ENCODE assay signal across 12 cellular contexts in genomic region chr6:158894192-158894591, GRCh38.
DNase-seq lines count a peak whose midpoint lies in the region; ATAC-seq and TF ChIP-seq lines count a peak whose summit lies in the region.
"Had no signal": no experiment of that assay in that cellular context is flagged by ENCODE, and none has a peak within 500 bp of the region (broad histone marks: within the 10 kb centered on the region; RNA-seq: fewer than 3 reads in every experiment).

No MANE protein-coding gene starts in this region.

- H3K27ac Mint-ChIP-seq in neural progenitor cell = no peak overlapping the region
- H3K27ac Mint-ChIP-seq: activated T-helper 1 cell treated with anti-CD3 and anti-CD28 coated beads, Interleukin-12 subunit alpha, Interleukin-12 subunit beta, Interleukin-2, Interleukin-4 antibody, amounts not matched to agents 30 ng/mL and 10 ng/mL and 1 ng/mL, durations not matched to agents 14 hours and 24 hours and 36 hours; T-helper 2 cell treated with Interferon-gamma antibody and Interleukin-4, amounts not matched to agents 5 μg/mL and 100 μg/mL, for 36 hours had no signal

- no peak overlapping the region for H3K4me3 Mint-ChIP-seq in neural progenitor cell
- H3K4me3 Mint-ChIP-seq: activated T-helper 1 cell treated with anti-CD3 and anti-CD28 coated beads, Interleukin-12 subunit alpha, Interleukin-12 subunit beta, Interleukin-2, Interleukin-4 antibody, amounts not matched to agents 30 ng/mL and 10 ng/mL and 1 ng/mL, durations not matched to agents 14 hours and 24 hours and 36 hours; T-helper 2 cell treated with Interferon-gamma antibody and Interleukin-4, amounts not matched to agents 5 μg/mL and 100 μg/mL, for 36 hours had no signal

- CTCF ChIA-PET in PC-3 (lab: Charles Lee) = no interaction called here

- POLR2A ChIA-PET in PC-3 (lab: Charles Lee; ENCODE audit: unreplicated experiment) = no interaction called here

- H3K4me1 Mint-ChIP-seq in neural progenitor cell = peaks cover 11% of the 10 kb centered on the region

- H3K9ac ChIP-seq in PC-3 (ENCODE audit: low read length) (no peak overlapping the region), neural progenitor cell (no peak overlapping the region)

- DNase-seq in ELR (ENCODE audit: low read depth) (peak; percentile 89), PC-3 (peak; percentile 84), epithelial cell of proximal tubule (ENCODE audit: low read depth) (peak; percentile 75), neural progenitor cell (ENCODE audit: low spot score) (peak; percentile 59), DMS53 (lab: John Stamatoyannopoulos, UW) (no peak), Ammon's horn (ENCODE audit: low spot score) (no peak), COR-L47 (lab: John Stamatoyannopoulos, UW) (no peak)
- DNase-seq: DND-41, NCI-H446 treated with DMSO at 0.1 percent for 48 hours had no signal

- H3K27ac ChIP-seq in PC-3 (ENCODE audit: low read length) = peak overlapping the region; percentile 18; the same call in 1 of the 2 replicates
- no peak overlapping the region for H3K27ac ChIP-seq in neural progenitor cell

- no peaks in the 10 kb centered on the region for H3F3A ChIP-seq in PC-3 (ENCODE audit: low read length, unreplicated experiment)
- peaks cover 5% of the 10 kb centered on the region for H3F3A ChIP-seq in neural progenitor cell (ENCODE audit: low read depth)

- peaks cover 7% of the 10 kb centered on the region for H3K27me3 Mint-ChIP-seq in neural progenitor cell (ENCODE audit: insufficient read depth, low read depth)

- ATAC-seq in PC-3 (peak; percentile 99), HG03039 (IDR thresholded peaks at IDR 0.05; ENCODE audit: unreplicated experiment) (no peak)

- H2AFZ ChIP-seq in PC-3 (ENCODE audit: low read length) (no peak overlapping the region), neural progenitor cell (replicated peaks) (no peak overlapping the region)

- H3K4me1 ChIP-seq in PC-3 (ENCODE audit: insufficient read depth, low read length) = peaks cover 7% of the 10 kb centered on the region
- H3K4me1 ChIP-seq in neural progenitor cell = peaks cover 6% of the 10 kb centered on the region

- no peak for TF ChIP-seq CTCF in PC-3 (conservative IDR thresholded peaks at IDR 0.05; ENCODE audit: low read depth, low read length)
- no peak for TF ChIP-seq CTCF in epithelial cell of proximal tubule (conservative IDR thresholded peaks at IDR 0.05; ENCODE audit: low read depth, low read length)
- TF ChIP-seq CTCF in neural progenitor cell (IDR thresholded peaks at IDR 0.05) = no peak

- H3K79me2 ChIP-seq in PC-3 (ENCODE audit: low read length) = no peaks in the 10 kb centered on the region
- H3K79me2 ChIP-seq in neural progenitor cell (ENCODE audit: low read depth) = no peaks in the 10 kb centered on the region

- H3K9me2 ChIP-seq in PC-3 (replicated peaks; ENCODE audit: low read length) = no peaks in the 10 kb centered on the region

- H3K4me3 ChIP-seq in PC-3 (ENCODE audit: low read length) (no peak overlapping the region), epithelial cell of proximal tubule (ENCODE audit: low read depth, low read length) (no peak overlapping the region), neural progenitor cell (no peak overlapping the region)

- H3K27me3 ChIP-seq in PC-3 (ENCODE audit: low read length) = no peaks in the 10 kb centered on the region
- H3K27me3 ChIP-seq in neural progenitor cell = no peaks in the 10 kb centered on the region

- H3K9me3 ChIP-seq in PC-3 (ENCODE audit: low read length) (no peaks in the 10 kb centered on the region), neural progenitor cell (ENCODE audit: low read depth) (no peaks in the 10 kb centered on the region)

- no TSS peak for BruUV-seq in PC-3 (replicated peaks; lab: Mats Ljungman, UMichigan)

- no peaks in the 10 kb centered on the region for H3K36me3 Mint-ChIP-seq in neural progenitor cell

- peaks cover 2% of the 10 kb centered on the region for H3K9me3 Mint-ChIP-seq in neural progenitor cell
- H3K9me3 Mint-ChIP-seq: activated T-helper 1 cell treated with anti-CD3 and anti-CD28 coated beads, Interleukin-12 subunit alpha, Interleukin-12 subunit beta, Interleukin-2, Interleukin-4 antibody, amounts not matched to agents 30 ng/mL and 10 ng/mL and 1 ng/mL, durations not matched to agents 14 hours and 24 hours and 36 hours; T-helper 2 cell treated with Interferon-gamma antibody and Interleukin-4, amounts not matched to agents 5 μg/mL and 100 μg/mL, for 36 hours had no signal

- H4K20me1 ChIP-seq in PC-3 (ENCODE audit: low read length) (no peaks in the 10 kb centered on the region), neural progenitor cell (ENCODE audit: low read depth) (no peaks in the 10 kb centered on the region)

- H3K4me2 ChIP-seq in PC-3 (ENCODE audit: low read length) = peak overlapping the region; percentile 44
- H3K4me2 ChIP-seq in neural progenitor cell = no peak overlapping the region

- H3K36me3 ChIP-seq in PC-3 (ENCODE audit: low read depth, low read length) (no peaks in the 10 kb centered on the region), neural progenitor cell (no peaks in the 10 kb centered on the region)

- intact Hi-C loops in PC-3 (cut with micrococcal nuclease) = no loop called here

Comparison
In these comparisons a context has a peak if more than half of its experiments do, and no peak if none do; other contexts are left out.
1. DNase-seq: peak in ELR (single experiment), PC-3 (single experiment), epithelial cell of proximal tubule (single experiment) and neural progenitor cell (single experiment); none in DMS53 (single experiment), Ammon's horn (single experiment) and COR-L47 (single experiment).